ENCODE assay signal across 20 cellular contexts in the genomic region with DNA sequence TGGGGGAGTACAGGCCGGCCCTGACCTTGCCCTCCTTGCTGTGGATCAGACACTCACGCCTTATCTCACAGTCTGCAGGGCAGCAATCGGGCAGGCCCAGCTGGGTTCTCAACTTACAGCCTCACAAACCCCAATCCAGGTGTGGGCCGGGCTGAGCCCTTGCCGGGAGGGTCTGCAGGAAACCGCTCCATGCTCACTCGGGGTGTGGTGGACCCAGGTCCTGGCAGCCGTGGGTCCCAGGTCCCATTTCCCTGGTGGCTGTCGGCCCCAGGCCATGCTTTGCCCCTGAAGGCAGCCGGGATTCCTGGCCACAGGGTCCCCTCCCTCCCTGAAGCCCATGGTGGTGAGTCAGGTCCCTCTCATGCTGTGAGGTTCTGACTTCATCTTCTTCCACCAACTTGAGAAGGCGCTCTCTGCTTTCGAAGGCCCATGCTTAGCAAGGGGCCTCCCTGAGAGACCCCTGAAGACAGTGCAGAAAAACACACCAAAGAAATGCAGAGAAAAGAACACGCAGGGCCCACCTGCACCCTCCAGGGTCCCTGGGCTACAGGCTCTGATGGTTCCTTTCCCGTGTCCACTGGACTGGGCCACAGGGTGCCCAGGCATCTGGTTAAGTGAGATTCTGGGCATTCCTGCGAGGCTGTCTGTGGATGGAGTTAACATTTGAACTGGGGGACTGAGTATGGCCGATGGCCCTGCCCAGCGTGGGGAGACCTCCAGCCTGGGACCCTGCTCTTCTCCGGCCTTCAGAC.
"Had no signal": no experiment of that assay in that cellular context is flagged by ENCODE, and none has a peak within 500 bp of the region (broad histone marks: within the 10 kb centered on the region; RNA-seq: fewer than 3 reads in every experiment).

No MANE protein-coding gene starts in this region.

- H3K27ac Mint-ChIP-seq: activated naive CD4-positive, alpha-beta T cell treated with anti-CD3 and anti-CD28 coated beads, Interleukin-2, amount 50 U/mL, for 72 hours; effector memory CD8-positive, alpha-beta T cell; nephron progenitor cell; progenitor cell of endocrine pancreas had no signal

- H3K4me3 Mint-ChIP-seq: activated T-cell treated with anti-CD3 and anti-CD28 coated beads, Interleukin-2, amount 50 U/mL, for 4 hours; effector memory CD8-positive, alpha-beta T cell; nephron progenitor cell had no signal

- H3K27ac ChIP-seq: adrenal gland, lower lobe of right lung, skin epidermis, stomach, thoracic aorta, upper lobe of right lung, WERI-Rb-1 had no signal

- H3K36me3 ChIP-seq: adrenal gland, lower lobe of right lung, stomach, thoracic aorta, upper lobe of right lung, WERI-Rb-1 had no signal

- H3K4me1 ChIP-seq: adrenal gland, lower lobe of right lung, stomach, upper lobe of right lung had no signal

- H3K36me3 Mint-ChIP-seq: activated naive CD4-positive, alpha-beta T cell treated with anti-CD3 and anti-CD28 coated beads, Interleukin-2, amount 50 U/mL, for 72 hours had no signal

- H3K27me3 ChIP-seq: adrenal gland had no signal

- H3K9me3 Mint-ChIP-seq: activated T-cell treated with anti-CD3 and anti-CD28 coated beads, Interleukin-2, amount 50 U/mL, for 4 hours; effector memory CD8-positive, alpha-beta T cell had no signal

- H3K4me1 Mint-ChIP-seq: nephron progenitor cell had no signal

- ATAC-seq: activated naive CD4-positive, alpha-beta T cell treated with anti-CD3 and anti-CD28 coated beads, Interleukin-2, amount 50 U/mL, for 72 hours; activated T-cell treated with anti-CD3 and anti-CD28 coated beads, Interleukin-2, amount 50 U/mL, for 4 hours; effector memory CD8-positive, alpha-beta T cell; upper lobe of right lung had no signal

- H3K4me3 ChIP-seq: adrenal gland, lower lobe of right lung, skin epidermis, stomach, thoracic aorta, upper lobe of right lung had no signal

- DNase-seq: activated CD4-positive, alpha-beta T cell treated with anti-CD3 and anti-CD28 coated beads for 1 hour; activated CD4-positive, alpha-beta T cell treated with anti-CD3 and anti-CD28 coated beads, Interleukin-2, amount 50 U/mL, for 48 hours; activated CD8-positive, alpha-beta memory T cell treated with anti-CD3 and anti-CD28 coated beads, Interleukin-2, amount 50 U/mL, for 4 hours; activated T-cell treated with anti-CD3 and anti-CD28 coated beads, Interleukin-2, amount 50 U/mL, for 4 hours; dermis blood vessel endothelial cell; effector memory CD8-positive, alpha-beta T cell; lower lobe of right lung; midbrain; nephron progenitor cell; occipital lobe; stimulated activated CD4-positive, alpha-beta T cell treated with anti-CD3 and anti-CD28 coated beads, Interleukin-15, amount 100 ng/mL, for 24 hours; stimulated activated CD4-positive, alpha-beta T cell treated with anti-CD3 and anti-CD28 coated beads, Interleukin-2, amount 100 ng/mL, for 48 hours; stomach; upper lobe of right lung; WERI-Rb-1 had no signal

- H3K9me3 ChIP-seq: adrenal gland, lower lobe of right lung, thoracic aorta, upper lobe of right lung had no signal
